In genomic region chr10:72218756-72219155, GRCh38 we compare ENCODE assay signal across 2 cellular contexts.
TF ChIP-seq lines count a peak whose summit lies in the region.

No MANE protein-coding gene starts in this region.

TF ChIP-seq in GM12878, 131 proteins besides CTCF, POLR2A, EP300 and RAD21:
- TF ChIP-seq RELB (IDR thresholded peaks at IDR 0.05; ENCODE audit: low read depth) (no peak), USF1 (IDR thresholded peaks at IDR 0.05; ENCODE audit: borderline replicate concordance, extremely low read length, insufficient read depth, low read depth, low read length) (no peak)
- TF ChIP-seq, protein P1, sequence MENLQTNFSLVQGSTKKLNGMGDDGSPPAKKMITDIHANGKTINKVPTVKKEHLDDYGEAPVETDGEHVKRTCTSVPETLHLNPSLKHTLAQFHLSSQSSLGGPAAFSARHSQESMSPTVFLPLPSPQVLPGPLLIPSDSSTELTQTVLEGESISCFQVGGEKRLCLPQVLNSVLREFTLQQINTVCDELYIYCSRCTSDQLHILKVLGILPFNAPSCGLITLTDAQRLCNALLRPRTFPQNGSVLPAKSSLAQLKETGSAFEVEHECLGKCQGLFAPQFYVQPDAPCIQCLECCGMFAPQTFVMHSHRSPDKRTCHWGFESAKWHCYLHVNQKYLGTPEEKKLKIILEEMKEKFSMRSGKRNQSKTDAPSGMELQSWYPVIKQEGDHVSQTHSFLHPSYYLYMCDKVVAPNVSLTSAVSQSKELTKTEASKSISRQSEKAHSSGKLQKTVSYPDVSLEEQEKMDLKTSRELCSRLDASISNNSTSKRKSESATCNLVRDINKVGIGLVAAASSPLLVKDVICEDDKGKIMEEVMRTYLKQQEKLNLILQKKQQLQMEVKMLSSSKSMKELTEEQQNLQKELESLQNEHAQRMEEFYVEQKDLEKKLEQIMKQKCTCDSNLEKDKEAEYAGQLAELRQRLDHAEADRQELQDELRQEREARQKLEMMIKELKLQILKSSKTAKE (IDR thresholded peaks at IDR 0.05; ENCODE audit: low read depth, poor library complexity, severe bottlenecking), result peak; percentile 10
TF ChIP-seq in GM12878: peak in this region for 1.

TF ChIP-seq in SK-N-SH, 30 proteins besides CTCF, POLR2A, EP300 and RAD21:
- TF ChIP-seq TCF12 (IDR thresholded peaks at IDR 0.05) (no peak), MEF2A (IDR thresholded peaks at IDR 0.05; ENCODE audit: borderline replicate concordance, low read depth) (no peak), GATA2 (CRISPR knock-in tag; IDR thresholded peaks at IDR 0.05) (no peak), GABPA (IDR thresholded peaks at IDR 0.05; ENCODE audit: low read depth) (no peak), NRF1 (IDR thresholded peaks at IDR 0.05; ENCODE audit: low read depth, low read length) (no peak), TEAD4 (IDR thresholded peaks at IDR 0.05; ENCODE audit: borderline replicate concordance, insufficient read depth) (no peak), FOXJ3 (CRISPR knock-in tag; IDR thresholded peaks at IDR 0.05) (no peak), NFIC (IDR thresholded peaks at IDR 0.05; ENCODE audit: borderline replicate concordance) (no peak), POLR2AphosphoS5 (IDR thresholded peaks at IDR 0.05; ENCODE audit: low read depth, low read length) (no peak)
- TF ChIP-seq, protein P2, sequence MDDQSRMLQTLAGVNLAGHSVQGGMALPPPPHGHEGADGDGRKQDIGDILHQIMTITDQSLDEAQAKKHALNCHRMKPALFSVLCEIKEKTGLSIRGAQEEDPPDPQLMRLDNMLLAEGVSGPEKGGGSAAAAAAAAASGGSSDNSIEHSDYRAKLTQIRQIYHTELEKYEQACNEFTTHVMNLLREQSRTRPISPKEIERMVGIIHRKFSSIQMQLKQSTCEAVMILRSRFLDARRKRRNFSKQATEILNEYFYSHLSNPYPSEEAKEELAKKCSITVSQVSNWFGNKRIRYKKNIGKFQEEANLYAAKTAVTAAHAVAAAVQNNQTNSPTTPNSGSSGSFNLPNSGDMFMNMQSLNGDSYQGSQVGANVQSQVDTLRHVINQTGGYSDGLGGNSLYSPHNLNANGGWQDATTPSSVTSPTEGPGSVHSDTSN (IDR thresholded peaks at IDR 0.05), result no peak
